19 cellular contexts compared by ENCODE assay signal in genomic region chr10:132670546-132670945, GRCh38.
DNase-seq lines count a peak whose midpoint lies in the region; ATAC-seq and TF ChIP-seq lines count a peak whose summit lies in the region.
"Had no signal": no experiment of that assay in that cellular context is flagged by ENCODE, and none has a peak within 500 bp of the region (broad histone marks: within the 10 kb centered on the region; RNA-seq: fewer than 3 reads in every experiment).

No MANE protein-coding gene starts in this region.

- no peak overlapping the region for H3K4me3 Mint-ChIP-seq in activated CD4-positive, alpha-beta T cell treated with anti-CD3 and anti-CD28 coated beads for 36 hours
- H3K4me3 Mint-ChIP-seq in activated CD4-positive, alpha-beta T cell treated with anti-CD3 and anti-CD28 coated beads, Interleukin-2, amount 10 ng/mL, durations not matched to agents 24 days and 14 days = no peak overlapping the region
- no peak overlapping the region for H3K4me3 Mint-ChIP-seq in osteocyte (ENCODE audit: unreplicated experiment)

- H3K27me3 Mint-ChIP-seq in activated CD4-positive, alpha-beta T cell treated with anti-CD3 and anti-CD28 coated beads for 36 hours = no peaks in the 10 kb centered on the region
- H3K27me3 Mint-ChIP-seq in activated CD4-positive, alpha-beta T cell treated with anti-CD3 and anti-CD28 coated beads, Interleukin-2, amount 10 ng/mL, durations not matched to agents 24 days and 14 days = no peaks in the 10 kb centered on the region
- H3K27me3 Mint-ChIP-seq in osteocyte (ENCODE audit: unreplicated experiment) = no peaks in the 10 kb centered on the region

- no peak for TF ChIP-seq CTCF in dorsolateral prefrontal cortex (IDR thresholded peaks at IDR 0.05 in 54 of 56, conservative IDR thresholded peaks at IDR 0.05 in 2 of 56; ENCODE audit: low read depth in 1 of 56, partially characterized antibody in 56 of 56)
- TF ChIP-seq CTCF in osteocyte (IDR thresholded peaks at IDR 0.05) = no peak
- no peak for TF ChIP-seq CTCF in brain microvascular endothelial cell (IDR thresholded peaks at IDR 0.05; ENCODE audit: low read depth, low read length, missing control alignments)

- H3K27ac Mint-ChIP-seq in activated CD4-positive, alpha-beta T cell treated with anti-CD3 and anti-CD28 coated beads for 36 hours = no peak overlapping the region
- no peak overlapping the region for H3K27ac Mint-ChIP-seq in activated CD4-positive, alpha-beta T cell treated with anti-CD3 and anti-CD28 coated beads, Interleukin-2, amount 10 ng/mL, durations not matched to agents 24 days and 14 days
- peak overlapping the region; percentile 45 for H3K27ac Mint-ChIP-seq in osteocyte (ENCODE audit: unreplicated experiment)

- peaks cover 2% of the 10 kb centered on the region for H3K36me3 Mint-ChIP-seq in activated CD4-positive, alpha-beta T cell treated with anti-CD3 and anti-CD28 coated beads for 36 hours (ENCODE audit: low read depth)
- peaks cover 4% of the 10 kb centered on the region for H3K36me3 Mint-ChIP-seq in activated CD4-positive, alpha-beta T cell treated with anti-CD3 and anti-CD28 coated beads, Interleukin-2, amount 10 ng/mL, durations not matched to agents 24 days and 14 days (ENCODE audit: low read depth)
- H3K36me3 Mint-ChIP-seq in osteocyte (ENCODE audit: unreplicated experiment) = no peaks in the 10 kb centered on the region

- in situ Hi-C loops in brain microvascular endothelial cell (cut with HindIII; ENCODE audit: low pct_ligation_motif_present, low sequenced_read_pairs) = no loop called here

- ATAC-seq in activated CD4-positive, alpha-beta T cell treated with anti-CD3 and anti-CD28 coated beads for 36 hours = no peak
- no peak for ATAC-seq in GM18873 (IDR thresholded peaks at IDR 0.05; ENCODE audit: low FRiP score, unreplicated experiment)
- ATAC-seq: HCT116 had no signal

- intact Hi-C loops in activated CD4-positive, alpha-beta T cell treated with anti-CD3 and anti-CD28 coated beads for 36 hours (cut with DNase I, micrococcal nuclease) = no loop called here
- intact Hi-C loops in activated CD4-positive, alpha-beta T cell treated with anti-CD3 and anti-CD28 coated beads, Interleukin-2, amount 10 ng/mL, durations not matched to agents 24 days and 14 days (cut with micrococcal nuclease) = no loop called here
- intact Hi-C loops in dorsolateral prefrontal cortex (cut with DNase I) = no loop called here

- H3K27me3 ChIP-seq in H7 (ENCODE audit: control insufficient read depth, insufficient read depth, low read length) (no peaks in the 10 kb centered on the region), dorsolateral prefrontal cortex (no peaks in the 10 kb centered on the region), brain microvascular endothelial cell (replicated peaks) (no peaks in the 10 kb centered on the region)
- H3K27me3 ChIP-seq: BLaER1 treated with 17β-estradiol and CSF1 and Interleukin-3, amounts not matched to agents 10 nM and 100 nM had no signal

- H3K4me1 Mint-ChIP-seq in activated CD4-positive, alpha-beta T cell treated with anti-CD3 and anti-CD28 coated beads for 36 hours = peaks cover 12% of the 10 kb centered on the region
- peaks cover 5% of the 10 kb centered on the region for H3K4me1 Mint-ChIP-seq in activated CD4-positive, alpha-beta T cell treated with anti-CD3 and anti-CD28 coated beads, Interleukin-2, amount 10 ng/mL, durations not matched to agents 24 days and 14 days
- H3K4me1 Mint-ChIP-seq in osteocyte (ENCODE audit: unreplicated experiment) = peaks cover 40% of the 10 kb centered on the region

- H3K27ac ChIP-seq in dorsolateral prefrontal cortex (no peak overlapping the region), brain microvascular endothelial cell (no peak overlapping the region)
- H3K27ac ChIP-seq: BLaER1 treated with 17β-estradiol and CSF1 and Interleukin-3, amounts not matched to agents 10 nM and 100 nM; HL-60; PC-9 had no signal

- H3K4me3 ChIP-seq in H7 (ENCODE audit: insufficient read depth, low read depth, low read length) = no peak overlapping the region
- no peak overlapping the region for H3K4me3 ChIP-seq in dorsolateral prefrontal cortex
- H3K4me3 ChIP-seq in brain microvascular endothelial cell (ENCODE audit: low read depth, low read length) = no peak overlapping the region
- H3K4me3 ChIP-seq: BLaER1 treated with 17β-estradiol and CSF1 and Interleukin-3, amounts not matched to agents 10 nM and 100 nM; PC-9 had no signal

- H3K9me3 Mint-ChIP-seq in activated CD4-positive, alpha-beta T cell treated with anti-CD3 and anti-CD28 coated beads for 36 hours (ENCODE audit: low read depth) = no peaks in the 10 kb centered on the region
- no peaks in the 10 kb centered on the region for H3K9me3 Mint-ChIP-seq in activated CD4-positive, alpha-beta T cell treated with anti-CD3 and anti-CD28 coated beads, Interleukin-2, amount 10 ng/mL, durations not matched to agents 24 days and 14 days
- H3K9me3 Mint-ChIP-seq in osteocyte (ENCODE audit: unreplicated experiment) = peaks cover 6% of the 10 kb centered on the region

- POLR2A ChIA-PET in activated CD4-positive, alpha-beta T cell treated with anti-CD3 and anti-CD28 coated beads for 36 hours (lab: Charles Lee) = no interaction called here

- DNase-seq in activated CD4-positive, alpha-beta T cell treated with anti-CD3 and anti-CD28 coated beads for 36 hours = peak; percentile 1
- no peak for DNase-seq in activated CD4-positive, alpha-beta T cell treated with anti-CD3 and anti-CD28 coated beads, Interleukin-2, amount 10 ng/mL, durations not matched to agents 24 days and 14 days
- DNase-seq in H7 (peak; percentile 50), dorsolateral prefrontal cortex (peak in 7 of 10 donors; percentile 1 to 31 (median 10)), osteocyte (ENCODE audit: extremely low spot score, unreplicated experiment) (peak; percentile 51), brain microvascular endothelial cell (no peak), NCI-H524 (lab: John Stamatoyannopoulos, UW) (no peak)
- DNase-seq: 8988T, DMS 273 treated with DMSO at 0.1 percent for 48 hours, KBM-7, NCI-H146, NCI-H2107, NCI-H345, NCI-H69, PC-9 had no signal

- no peaks in the 10 kb centered on the region for H3K36me3 ChIP-seq in H7 (replicated peaks; ENCODE audit: control insufficient read depth, insufficient read depth, low read length)
- H3K36me3 ChIP-seq in brain microvascular endothelial cell (replicated peaks) = no peaks in the 10 kb centered on the region

- CTCF ChIA-PET in activated CD4-positive, alpha-beta T cell treated with anti-CD3 and anti-CD28 coated beads for 36 hours (lab: Charles Lee) = no interaction called here

Comparison
In these comparisons a context has a peak if more than half of its experiments do, and no peak if none do; other contexts are left out.
1. DNase-seq: peak in activated CD4-positive, alpha-beta T cell treated with anti-CD3 and anti-CD28 coated beads for 36 hours (single experiment), H7 (single experiment), dorsolateral prefrontal cortex (7 of 10) and osteocyte (single experiment); none in activated CD4-positive, alpha-beta T cell treated with anti-CD3 and anti-CD28 coated beads, Interleukin-2, amount 10 ng/mL, durations not matched to agents 24 days and 14 days (single experiment), brain microvascular endothelial cell (single experiment) and NCI-H524 (0 of 2).